7 cellular contexts compared by ENCODE assay signal in genomic region chr5:44808435-44809214, GRCh38.
A peak's percentile ranks its signal among the peaks of the same experiment; 100 is the strongest.
DNase-seq lines count a peak whose midpoint lies in the region; ATAC-seq and TF ChIP-seq lines count a peak whose summit lies in the region.

TSS of gene MRPS30 (plus strand) at chr5:44808947. CDS start at chr5:44808963, 16 bp downstream.

- TF ChIP-seq CTCF in astrocyte of the spinal cord (IDR thresholded peaks at IDR 0.05; ENCODE audit: low read depth, low read length) (peak; percentile 60), retinal pigment epithelial cell (conservative IDR thresholded peaks at IDR 0.05; ENCODE audit: low read depth, low read length) (peak; percentile 63)

- ATAC-seq in GM18505 (IDR thresholded peaks at IDR 0.05; ENCODE audit: unreplicated experiment) (peak; percentile 95), HG02981 (IDR thresholded peaks at IDR 0.05; ENCODE audit: unreplicated experiment) (peak; percentile 98)

- TF ChIP-seq POLR2A in GM18505 (IDR thresholded peaks at IDR 0.05; ENCODE audit: borderline replicate concordance, extremely low read depth, insufficient read depth, insufficient read length), result peak; percentile 85

- H3K4me3 ChIP-seq in astrocyte of the spinal cord (ENCODE audit: low read depth, low read length) (peak within 1 kb of the TSS; percentile 88), retinal pigment epithelial cell (ENCODE audit: low read length) (peak within 1 kb of the TSS; percentile 91)

- in situ Hi-C loops in astrocyte of the spinal cord (cut with HindIII; ENCODE audit: low sequenced_read_pairs), result no loop called here

- DNase-seq in NCI-H2029 treated with DMSO at 0.1 percent for 48 hours (lab: John Stamatoyannopoulos, UW), result peak; percentile 98
- peak; percentile 91 for DNase-seq in T1000 (lab: John Stamatoyannopoulos, UW)
- DNase-seq in astrocyte of the spinal cord (ENCODE audit: low read depth, low spot score), result peak; percentile 99
- peak; percentile 92 to 99 for DNase-seq in hippocampal formation (lab: John Stamatoyannopoulos, UW)
- DNase-seq in retinal pigment epithelial cell (ENCODE audit: low read depth), result peak; percentile 99

Comparison
In these comparisons a context has a peak if more than half of its experiments do, and no peak if none do; other contexts are left out.
1. Peak in every context shown above with its lines: DNase-seq, ATAC-seq and H3K4me3 ChIP-seq.